ENCODE assay signal across 17 cellular contexts in genomic region chr3:178193846-178194245, GRCh38.
A peak's percentile ranks its signal among the peaks of the same experiment; 100 is the strongest.
DNase-seq lines count a peak whose midpoint lies in the region; ATAC-seq and TF ChIP-seq lines count a peak whose summit lies in the region.
"Had no signal": no experiment of that assay in that cellular context is flagged by ENCODE, and none has a peak within 500 bp of the region (broad histone marks: within the 10 kb centered on the region; RNA-seq: fewer than 3 reads in every experiment).

No MANE protein-coding gene starts in this region.

- DNase-seq in HCT116 (ENCODE audit: low read depth, low spot score), result no peak
- peak; percentile 17 for DNase-seq in NCI-H82 treated with DMSO at 0.1 percent for 48 hours (lab: John Stamatoyannopoulos, UW; ENCODE audit: unreplicated experiment)
- DNase-seq in mammary epithelial cell, result peak; percentile 80
- peak; percentile 51 to 65 for DNase-seq in foreskin keratinocyte
- no peak for DNase-seq in putamen (ENCODE audit: low spot score)
- no peak for DNase-seq in AG08395 (ENCODE audit: low spot score)
- no peak for DNase-seq in HFFc6
- DNase-seq: CD4-positive, alpha-beta T cell; DMS153; GOT3; NCI-H1092 treated with DMSO at 0.1 percent for 48 hours; NCI-H1436 treated with DMSO at 0.1 percent for 48 hours; NCI-H2029; NCI-H2227 treated with DMSO at 0.1 percent for 48 hours; NCI-H510A; NCI-H748 treated with DMSO at 0.1 percent for 48 hours; Right ventricle myocardium superior had no signal

- POLR2A ChIA-PET in HCT116 (lab: Charles Lee), result no interaction called here

- ATAC-seq in HCT116 (no peak), foreskin keratinocyte (peak; percentile 37)

- RAD21 ChIA-PET in HCT116 (lab: Charles Lee; ENCODE audit: low non-redundant PET in 1 of 2, low total read pairs in 2 of 2, uncharacterized antibody in 2 of 2, unreplicated experiment in 2 of 2), result no interaction called here

- no peak for TF ChIP-seq CTCF in HCT116 (IDR thresholded peaks at IDR 0.05 in 2 of 3, conservative IDR thresholded peaks at IDR 0.05 in 1 of 3; ENCODE audit: borderline replicate concordance in 1 of 3, insufficient read depth in 1 of 3, low read depth in 2 of 3, low read length in 2 of 3)
- no peak for TF ChIP-seq CTCF in mammary epithelial cell (conservative IDR thresholded peaks at IDR 0.05 in 1 of 2, IDR thresholded peaks at IDR 0.05 in 1 of 2; ENCODE audit: extremely low read depth in 1 of 2, insufficient read depth in 1 of 2, low read depth in 1 of 2, low read length in 2 of 2)
- TF ChIP-seq CTCF in foreskin keratinocyte (conservative IDR thresholded peaks at IDR 0.05), result no peak
- TF ChIP-seq CTCF in HFFc6 (IDR thresholded peaks at IDR 0.05), result no peak

- CTCF ChIA-PET in HCT116 (lab: Charles Lee), result no interaction called here
- CTCF ChIA-PET in mammary epithelial cell (lab: Charles Lee; ENCODE audit: low non-redundant PET), result no interaction called here

- in situ Hi-C loops in mammary epithelial cell (cut with MboI; ENCODE audit: low sequenced_read_pairs in 2 of 2), result no loop called here

- peaks cover 39% of the 10 kb centered on the region for H3K4me1 Mint-ChIP-seq in HFFc6 (ENCODE audit: low read depth)

- no peaks in the 10 kb centered on the region for H3K79me2 ChIP-seq in HCT116 (ENCODE audit: insufficient read depth, low read length)
- H3K79me2 ChIP-seq in mammary epithelial cell (ENCODE audit: insufficient read depth, low read length), result no peaks in the 10 kb centered on the region

- H4K20me1 ChIP-seq in HCT116 (ENCODE audit: insufficient read depth) (no peaks in the 10 kb centered on the region), mammary epithelial cell (ENCODE audit: insufficient read depth, low read length) (no peaks in the 10 kb centered on the region)

- H2AFZ ChIP-seq in HCT116 (ENCODE audit: low read depth, low read length, poor library complexity, severe bottlenecking), result no peak overlapping the region
- no peak overlapping the region for H2AFZ ChIP-seq in mammary epithelial cell (ENCODE audit: low read depth, low read length)

- no peak for TF ChIP-seq POLR2A in HCT116 (IDR thresholded peaks at IDR 0.05; ENCODE audit: borderline replicate concordance, extremely low read depth, insufficient read depth, insufficient read length)

- no peak overlapping the region for H3K27ac Mint-ChIP-seq in HFFc6
- H3K27ac Mint-ChIP-seq: CD4-positive, alpha-beta T cell had no signal

- BruUV-seq in HCT116 (replicated peaks; lab: Mats Ljungman, UMichigan) (no TSS peak), mammary epithelial cell (replicated peaks; lab: Mats Ljungman, UMichigan) (no TSS peak)

- H3K9me3 Mint-ChIP-seq in HFFc6, result no peaks in the 10 kb centered on the region
- H3K9me3 Mint-ChIP-seq: CD4-positive, alpha-beta T cell had no signal

- H3K4me3 Mint-ChIP-seq in HFFc6, result no peak overlapping the region
- H3K4me3 Mint-ChIP-seq: CD4-positive, alpha-beta T cell had no signal

- no peaks in the 10 kb centered on the region for H3K36me3 ChIP-seq in HCT116 (ENCODE audit: control insufficient read depth in 1 of 2, insufficient read depth in 2 of 2, low read length in 2 of 2)
- no peaks in the 10 kb centered on the region for H3K36me3 ChIP-seq in mammary epithelial cell (ENCODE audit: insufficient read depth, low read length)

- intact Hi-C loops in HCT116 (cut with micrococcal nuclease), result no loop called here
- intact Hi-C loops in mammary epithelial cell (cut with micrococcal nuclease), result no loop called here

- no peaks in the 10 kb centered on the region for H3K27me3 Mint-ChIP-seq in HFFc6 (ENCODE audit: insufficient read depth)
- H3K27me3 Mint-ChIP-seq: CD4-positive, alpha-beta T cell had no signal

- H3K27me3 ChIP-seq in HCT116 (ENCODE audit: insufficient read depth, low read length) (no peaks in the 10 kb centered on the region), mammary epithelial cell (ENCODE audit: insufficient read depth, low read length) (no peaks in the 10 kb centered on the region), foreskin keratinocyte (no peaks in the 10 kb centered on the region)

- no peaks in the 10 kb centered on the region for H3K36me3 Mint-ChIP-seq in HFFc6 (ENCODE audit: low read depth)

- no peak for TF ChIP-seq RAD21 in HCT116 (IDR thresholded peaks at IDR 0.05; ENCODE audit: low read depth)

- H3K4me1 ChIP-seq in HCT116 (ENCODE audit: control insufficient read depth in 1 of 2, insufficient read depth in 2 of 2, low read length in 2 of 2), result no peaks in the 10 kb centered on the region
- peaks cover 24% of the 10 kb centered on the region for H3K4me1 ChIP-seq in mammary epithelial cell (ENCODE audit: insufficient read depth, low read length)
- peaks cover 21% of the 10 kb centered on the region for H3K4me1 ChIP-seq in foreskin keratinocyte

- no peaks in the 10 kb centered on the region for H3K9me3 ChIP-seq in HCT116 (ENCODE audit: control insufficient read depth in 1 of 2, insufficient read depth in 1 of 2, low read depth in 1 of 2, low read length in 2 of 2)
- H3K9me3 ChIP-seq in mammary epithelial cell (replicated peaks; ENCODE audit: insufficient read depth, low read length), result no peaks in the 10 kb centered on the region

- dilution Hi-C loops in mammary epithelial cell (cut with HindIII; ENCODE audit: low sequenced_read_pairs), result no loop called here

- H3K27ac ChIP-seq in HCT116 (ENCODE audit: low read depth, low read length) (no peak overlapping the region), mammary epithelial cell (ENCODE audit: insufficient read depth, low read depth, low read length) (peak overlapping the region; percentile 12), foreskin keratinocyte (no peak overlapping the region)

- no peak overlapping the region for H3K4me2 ChIP-seq in HCT116 (ENCODE audit: low read length)
- peak overlapping the region; percentile 18 for H3K4me2 ChIP-seq in mammary epithelial cell (ENCODE audit: insufficient read depth, low read depth, low read length)

- H3K4me3 ChIP-seq in HCT116 (replicated peaks in 1 of 2; ENCODE audit: low read depth in 1 of 2, low read length in 2 of 2), result no peak overlapping the region
- H3K4me3 ChIP-seq in mammary epithelial cell (replicated peaks in 1 of 3; ENCODE audit: insufficient read depth in 1 of 3, low read depth in 2 of 3, low read length in 3 of 3), result no peak overlapping the region

- 0% methylated on average over 1 of the region's 1 CpG for WGBS in mammary epithelial cell (ENCODE audit: low coverage, missing lambda C conversion rate)

- H3K9me2 ChIP-seq in HCT116 (ENCODE audit: insufficient read depth), result no peaks in the 10 kb centered on the region

- H3K9ac ChIP-seq in HCT116 (ENCODE audit: low read length) (no peak overlapping the region), mammary epithelial cell (ENCODE audit: insufficient read depth, low read length) (no peak overlapping the region)

TF ChIP-seq in HCT116, 20 proteins besides CTCF, POLR2A, EP300 and RAD21:
- TF ChIP-seq SRF (IDR thresholded peaks at IDR 0.05; ENCODE audit: low read depth) (no peak), TCF7L2 (IDR thresholded peaks at IDR 0.05; ENCODE audit: borderline replicate concordance, extremely low read depth, insufficient read depth, insufficient read length) (peak; percentile 30), POLR2AphosphoS5 (IDR thresholded peaks at IDR 0.05; ENCODE audit: low read depth, low read length) (no peak)

Comparison
In these comparisons a context has a peak if more than half of its experiments do, and no peak if none do; other contexts are left out.
1. DNase-seq: peak in NCI-H82 treated with DMSO at 0.1 percent for 48 hours (single experiment), mammary epithelial cell (single experiment) and foreskin keratinocyte (2 of 2); none in HCT116 (single experiment), putamen (single experiment), AG08395 (single experiment) and HFFc6 (single experiment).